ENCODE assay signal across 5 cellular contexts in genomic region chr5:44605926-44606325, GRCh38.
"Had no signal": no experiment of that assay in that cellular context is flagged by ENCODE, and none has a peak within 500 bp of the region (broad histone marks: within the 10 kb centered on the region; RNA-seq: fewer than 3 reads in every experiment).

No MANE protein-coding gene starts in this region.

- H3K4me1 Mint-ChIP-seq: IgD-negative memory B cell had no signal

- H3K4me2 ChIP-seq: GM23338 had no signal

- H3K9me3 Mint-ChIP-seq: GM23338 had no signal

- DNase-seq: H9, HCEC 1CT, KBM-7 had no signal

- H2AFZ ChIP-seq: GM23338 had no signal

- H3K36me3 Mint-ChIP-seq: IgD-negative memory B cell had no signal

- H3K27me3 Mint-ChIP-seq: IgD-negative memory B cell had no signal

- H3K27ac Mint-ChIP-seq: GM23338, H9, IgD-negative memory B cell had no signal

- H3K4me3 ChIP-seq: GM23338 had no signal

- H3K4me3 Mint-ChIP-seq: GM23338, H9, IgD-negative memory B cell had no signal
